ENCODE assay signal across 8 cellular contexts in the genomic region with DNA sequence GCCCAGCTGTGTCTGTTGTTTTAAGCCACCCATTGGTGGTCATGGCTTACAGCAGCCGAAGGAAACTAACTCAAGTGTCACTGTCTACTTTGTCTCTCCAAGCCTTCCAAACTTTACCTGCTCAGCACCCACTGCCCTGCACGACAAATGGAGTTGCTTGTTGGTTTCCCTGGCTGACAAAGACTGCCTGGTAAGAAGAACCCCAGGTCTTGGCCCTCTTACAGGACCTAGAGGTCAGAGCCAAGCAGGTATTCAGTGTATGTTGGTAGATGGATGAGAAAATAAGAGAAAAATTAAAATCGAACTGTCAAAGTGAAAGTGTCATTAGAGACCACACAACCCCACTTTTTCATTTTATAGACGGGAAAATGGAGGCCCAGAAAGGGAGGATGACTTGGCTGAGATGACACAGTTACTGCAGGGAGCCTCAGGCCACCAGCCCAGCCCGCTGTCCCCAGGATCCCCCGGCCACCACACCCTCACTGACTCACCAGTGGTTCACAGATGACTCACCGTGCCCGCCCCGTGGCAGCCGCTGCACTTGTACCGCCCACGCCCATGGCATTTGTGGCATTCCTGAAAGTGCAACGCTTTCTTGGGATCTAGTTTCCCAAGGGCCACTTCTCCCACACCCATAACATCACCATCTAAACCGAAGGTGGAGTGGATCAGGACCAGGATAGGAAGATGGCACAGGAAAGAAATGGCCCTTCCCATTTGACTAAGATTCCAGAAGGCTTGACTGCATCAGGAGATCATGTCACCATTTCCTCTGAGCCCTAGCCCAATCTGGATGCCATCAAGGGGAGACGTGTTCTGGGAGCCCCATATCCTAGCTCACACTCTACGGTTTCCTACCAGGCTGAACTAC. TPM values are rescaled to one million over a fixed set of nuclear protein-coding genes. Genes with fewer than 3 reads are reported as not detected.
A peak's percentile ranks its signal among the peaks of the same experiment; 100 is the strongest.
DNase-seq lines count a peak whose midpoint lies in the region; ATAC-seq, FAIRE-seq and TF ChIP-seq lines count a peak whose summit lies in the region.

No MANE protein-coding gene starts in this region.

- no peaks in the 10 kb centered on the region for H3K36me3 ChIP-seq in Panc1 (ENCODE audit: control insufficient read depth, insufficient read depth, low read length)

- H3K9me3 Mint-ChIP-seq in MCF 10A (ENCODE audit: unreplicated experiment): no peaks in the 10 kb centered on the region

- CTCF ChIA-PET in HEK293T (lab: Yijun Ruan, JAX): interaction anchor here (1.7 kb wide), 1 partner anchor 10 kb away, joined by 5 read pairs; no protein-coding TSS in a partner anchor
- CTCF ChIA-PET in Panc1 (lab: Charles Lee): no interaction called here
- CTCF ChIA-PET in MCF 10A (lab: Yijun Ruan, JAX): interaction anchor here (0.6 to 7.2 kb wide), 3 partner anchors 8 to 205 kb away, joined by 4 to 79 read pairs (median 4); no protein-coding TSS in a partner anchor

- BruUV-seq in Panc1 (replicated peaks; lab: Mats Ljungman, UMichigan): no TSS peak
- no TSS peak for BruUV-seq in MCF 10A (replicated peaks; lab: Mats Ljungman, UMichigan)

- H3K27me3 ChIP-seq in Panc1 (ENCODE audit: control insufficient read depth, insufficient read depth, low read length): no peaks in the 10 kb centered on the region

- no peak overlapping the region for H3K4me3 Mint-ChIP-seq in MCF 10A (ENCODE audit: unreplicated experiment)

- peak overlapping the region; percentile 81 for H3K27ac ChIP-seq in Panc1 (ENCODE audit: low read length)

- DNase-seq in GM04503 (ENCODE audit: low read depth): peak; percentile 62
- peak; percentile 7 for DNase-seq in HEK293T (ENCODE audit: extremely low spot score)
- peak; percentile 86 for DNase-seq in Panc1 (ENCODE audit: low read depth, low spot score)
- peak; percentile 96 for DNase-seq in MCF 10A (ENCODE audit: unreplicated experiment)
- peak; percentile 98 for DNase-seq in myocyte (ENCODE audit: low read depth)
- peak; percentile 93 for DNase-seq in urothelium cell line (ENCODE audit: low spot score)
- no peak for DNase-seq in DMS114 treated with DMSO at 0.1 percent for 48 hours (lab: John Stamatoyannopoulos, UW; ENCODE audit: unreplicated experiment)

- intact Hi-C loops in Panc1 (cut with micrococcal nuclease; ENCODE audit: unreplicated experiment) (no loop called here), MCF 10A (cut with micrococcal nuclease) (loop anchor here (10.0 kb wide), 1 partner anchor 305 kb away; no protein-coding TSS in a partner anchor)

- no peak overlapping the region for H3K4me3 ChIP-seq in Panc1 (ENCODE audit: low read depth in 2 of 2, low read length in 2 of 2)

- peak overlapping the region; percentile 85 for H3K27ac Mint-ChIP-seq in MCF 10A (ENCODE audit: low read depth, unreplicated experiment)

- peak; percentile 91 for ATAC-seq in Panc1
- no peak for ATAC-seq in HG03457 (IDR thresholded peaks at IDR 0.05; ENCODE audit: unreplicated experiment)

- peaks cover 13% of the 10 kb centered on the region for H3K4me1 ChIP-seq in Panc1 (ENCODE audit: control insufficient read depth, insufficient read depth, low read length)

- FAIRE-seq in urothelium cell line (lab: Jason Lieb, UNC): peak; percentile 82

- no peaks in the 10 kb centered on the region for H3K36me3 Mint-ChIP-seq in MCF 10A (ENCODE audit: insufficient read depth, unreplicated experiment)

- TF ChIP-seq CTCF in Panc1 (IDR thresholded peaks at IDR 0.05): no peak
- no peak for TF ChIP-seq CTCF in MCF 10A (IDR thresholded peaks at IDR 0.05; ENCODE audit: unreplicated experiment)

- no peaks in the 10 kb centered on the region for H3K9me3 ChIP-seq in Panc1 (ENCODE audit: control insufficient read depth, insufficient read depth, low read depth, low read length)

- in situ Hi-C loops in Panc1 (cut with HindIII; ENCODE audit: low pct_unique_long_range_greater_than_20kb, low sequenced_read_pairs): no loop called here

- POLR2A ChIA-PET in HEK293T (lab: Yijun Ruan, JAX) (no interaction called here), Panc1 (lab: Charles Lee) (no interaction called here), MCF 10A (lab: Yijun Ruan, JAX) (no interaction called here)

- H3K27me3 Mint-ChIP-seq in MCF 10A (ENCODE audit: insufficient read depth, unreplicated experiment): no peaks in the 10 kb centered on the region

- peaks cover 22% of the 10 kb centered on the region for H3K4me1 Mint-ChIP-seq in MCF 10A (ENCODE audit: insufficient read depth, unreplicated experiment)

TF ChIP-seq in HEK293T, 16 proteins besides CTCF, POLR2A, EP300 and RAD21:
- TF ChIP-seq HDGF (IDR thresholded peaks at IDR 0.05; ENCODE audit: borderline replicate concordance): no peak
- TF ChIP-seq SP1 (IDR thresholded peaks at IDR 0.05): no peak
- TF ChIP-seq LEF1 (IDR thresholded peaks at IDR 0.05; ENCODE audit: borderline replicate concordance): no peak
- TF ChIP-seq, protein P1, sequence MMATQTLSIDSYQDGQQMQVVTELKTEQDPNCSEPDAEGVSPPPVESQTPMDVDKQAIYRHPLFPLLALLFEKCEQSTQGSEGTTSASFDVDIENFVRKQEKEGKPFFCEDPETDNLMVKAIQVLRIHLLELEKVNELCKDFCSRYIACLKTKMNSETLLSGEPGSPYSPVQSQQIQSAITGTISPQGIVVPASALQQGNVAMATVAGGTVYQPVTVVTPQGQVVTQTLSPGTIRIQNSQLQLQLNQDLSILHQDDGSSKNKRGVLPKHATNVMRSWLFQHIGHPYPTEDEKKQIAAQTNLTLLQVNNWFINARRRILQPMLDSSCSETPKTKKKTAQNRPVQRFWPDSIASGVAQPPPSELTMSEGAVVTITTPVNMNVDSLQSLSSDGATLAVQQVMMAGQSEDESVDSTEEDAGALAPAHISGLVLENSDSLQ (IDR thresholded peaks at IDR 0.05): no peak
- TF ChIP-seq ZNF384 (IDR thresholded peaks at IDR 0.05): no peak
- no peak for TF ChIP-seq FOXA1 (IDR thresholded peaks at IDR 0.05)
- no peak for TF ChIP-seq BHLHE40 (IDR thresholded peaks at IDR 0.05; ENCODE audit: borderline replicate concordance)
- TF ChIP-seq FOXK2 (IDR thresholded peaks at IDR 0.05): no peak
- no peak for TF ChIP-seq NFRKB (IDR thresholded peaks at IDR 0.05)
- TF ChIP-seq ARNT (IDR thresholded peaks at IDR 0.05): no peak
- TF ChIP-seq TARDBP (IDR thresholded peaks at IDR 0.05): no peak
- TF ChIP-seq SUZ12 (IDR thresholded peaks at IDR 0.05): no peak
- TF ChIP-seq L3MBTL2 (conservative IDR thresholded peaks at IDR 0.05): no peak
- TF ChIP-seq CTBP1 (IDR thresholded peaks at IDR 0.05; ENCODE audit: borderline replicate concordance): no peak
- no peak for TF ChIP-seq FOXM1 (IDR thresholded peaks at IDR 0.05; ENCODE audit: borderline replicate concordance)
- no peak for TF ChIP-seq ELF4 (IDR thresholded peaks at IDR 0.05)
TF ChIP-seq in HEK293T: peak in this region for 0.

RNA-seq across cellular contexts. Expression of gene SSUH2, which starts 15.2 kb away (rescaled TPM):
- total RNA-seq in Panc1 (2021; ENCODE audit: unreplicated experiment): not detected
- polyA plus RNA-seq in Panc1 (2012; ENCODE audit: insufficient read length): not detected
- total RNA-seq in MCF 10A (2022): 0.32 and 0.51 TPM in 2 replicates
- 0.05 and 0.16 TPM in 2 replicates for total RNA-seq in myocyte
- 0.13 TPM for polyA plus RNA-seq in myocyte (2012)
